Comparison of ENCODE assay signal across 12 cellular contexts in genomic region chr7:73341877-73342276, GRCh38. TPM values are rescaled to one million over a fixed set of nuclear protein-coding genes. Genes with fewer than 3 reads are reported as not detected.
DNase-seq lines count a peak whose midpoint lies in the region; ATAC-seq and TF ChIP-seq lines count a peak whose summit lies in the region.
"Had no signal": no experiment of that assay in that cellular context is flagged by ENCODE, and none has a peak within 500 bp of the region (broad histone marks: within the 10 kb centered on the region; RNA-seq: fewer than 3 reads in every experiment).

No MANE protein-coding gene starts in this region.

- no peak overlapping the region for H3K9ac ChIP-seq in adipocyte (ENCODE audit: low read length)

- H3K36me3 ChIP-seq in Caco-2 (ENCODE audit: control insufficient read depth, insufficient read depth, low read length): no peaks in the 10 kb centered on the region; the same call in 1 of the 2 replicates
- no peaks in the 10 kb centered on the region for H3K36me3 ChIP-seq in adipocyte (ENCODE audit: control insufficient read depth, insufficient read depth, low read length, severe bottlenecking)
- H3K36me3 ChIP-seq in mesodermal cell (ENCODE audit: control insufficient read depth, insufficient read depth, low read length): no peaks in the 10 kb centered on the region
- H3K36me3 ChIP-seq: thoracic aorta had no signal

- POLR2A ChIA-PET in Caco-2 (lab: Charles Lee): no interaction called here

- no peaks in the 10 kb centered on the region for H3K27me3 Mint-ChIP-seq in Caco-2 (ENCODE audit: insufficient read depth, unreplicated experiment)
- H3K27me3 Mint-ChIP-seq in stimulated activated naive B cell treated with anti-CD40 and anti-IgM and Interleukin-4, amounts not matched to agents 10 μg/mL and 1 μg/mL and 100 μg/mL, for 72 hours: peaks cover 0 to 16% of the 10 kb centered on the region in 2 donors

- no peaks in the 10 kb centered on the region for H3K36me3 Mint-ChIP-seq in Caco-2 (ENCODE audit: insufficient read depth, unreplicated experiment)
- H3K36me3 Mint-ChIP-seq in stimulated activated naive B cell treated with anti-CD40 and anti-IgM and Interleukin-4, amounts not matched to agents 10 μg/mL and 1 μg/mL and 100 μg/mL, for 72 hours: no peaks in the 10 kb centered on the region
- H3K36me3 Mint-ChIP-seq: activated naive CD4-positive, alpha-beta T cell treated with anti-CD3 and anti-CD28 coated beads, Interleukin-2, amount 10 ng/mL, durations not matched to agents 7 days and 5 days had no signal

- H3K4me1 Mint-ChIP-seq in Caco-2 (ENCODE audit: low read depth, unreplicated experiment): peaks cover 24% of the 10 kb centered on the region
- peaks cover 0 to 7% of the 10 kb centered on the region in 2 donors for H3K4me1 Mint-ChIP-seq in stimulated activated naive B cell treated with anti-CD40 and anti-IgM and Interleukin-4, amounts not matched to agents 10 μg/mL and 1 μg/mL and 100 μg/mL, for 72 hours
- H3K4me1 Mint-ChIP-seq: activated naive CD4-positive, alpha-beta T cell treated with anti-CD3 and anti-CD28 coated beads, Interleukin-2, amount 10 ng/mL, durations not matched to agents 7 days and 5 days had no signal

- peak overlapping the region; percentile 5 for H3K27ac Mint-ChIP-seq in Caco-2 (ENCODE audit: unreplicated experiment)
- H3K27ac Mint-ChIP-seq in stimulated activated naive B cell treated with anti-CD40 and anti-IgM and Interleukin-4, amounts not matched to agents 10 μg/mL and 1 μg/mL and 100 μg/mL, for 72 hours: no peak overlapping the region
- H3K27ac Mint-ChIP-seq: activated naive CD4-positive, alpha-beta T cell treated with anti-CD3 and anti-CD28 coated beads, Interleukin-2, amount 10 ng/mL, durations not matched to agents 7 days and 5 days had no signal

- H3K27ac ChIP-seq in mesodermal cell (ENCODE audit: low read depth, low read length, severe bottlenecking): peak overlapping the region; percentile 63
- H3K27ac ChIP-seq: thoracic aorta had no signal

- 84 to 89% methylated on average over 7 of the region's 8 CpGs for WGBS in mesodermal cell (ENCODE audit: insufficient coverage in 2 of 2), 2 experiments

- no TSS peak for BruUV-seq in Caco-2 (replicated peaks; lab: Mats Ljungman, UMichigan)

- H3K4me3 ChIP-seq in Caco-2 (ENCODE audit: low read depth, low read length) (no peak overlapping the region), adipocyte (ENCODE audit: low read length) (no peak overlapping the region), mesodermal cell (ENCODE audit: extremely low read depth, insufficient read depth, low read length, poor library complexity, severe bottlenecking) (no peak overlapping the region)

- CTCF ChIA-PET in Caco-2 (lab: Charles Lee): interaction anchor here (0.7 to 1.6 kb wide), 7 partner anchors 15 to 180 kb away, joined by 3 to 7 read pairs (median 3); partner anchors contain the start of gene BAZ1B

- DNase-seq in Caco-2: no peak
- DNase-seq in HS-5 (ENCODE audit: low read depth): peak; percentile 64
- peak; percentile 50 for DNase-seq in adipocyte (ENCODE audit: low read depth)
- no peak for DNase-seq in stimulated activated naive B cell treated with anti-CD40 and anti-IgM and Interleukin-4, amounts not matched to agents 10 μg/mL and 1 μg/mL and 100 μg/mL, for 72 hours
- DNase-seq in head of caudate nucleus: no peak
- no peak for DNase-seq in amygdala (lab: John Stamatoyannopoulos, UW)
- DNase-seq: activated naive CD4-positive, alpha-beta T cell treated with anti-CD3 and anti-CD28 coated beads, Interleukin-2, amount 10 ng/mL, durations not matched to agents 7 days and 5 days; stimulated activated CD4-positive, alpha-beta T cell treated with anti-CD3 and anti-CD28 coated beads, Interleukin-15, amount 100 ng/mL, for 24 hours had no signal

- no peaks in the 10 kb centered on the region for H3K9me3 Mint-ChIP-seq in Caco-2 (ENCODE audit: unreplicated experiment)
- H3K9me3 Mint-ChIP-seq in stimulated activated naive B cell treated with anti-CD40 and anti-IgM and Interleukin-4, amounts not matched to agents 10 μg/mL and 1 μg/mL and 100 μg/mL, for 72 hours: no peaks in the 10 kb centered on the region
- H3K9me3 Mint-ChIP-seq: activated naive CD4-positive, alpha-beta T cell treated with anti-CD3 and anti-CD28 coated beads, Interleukin-2, amount 10 ng/mL, durations not matched to agents 7 days and 5 days had no signal

- H3K27me3 ChIP-seq in Caco-2 (replicated peaks; ENCODE audit: control insufficient read depth, insufficient read depth, low read length) (no peaks in the 10 kb centered on the region), adipocyte (replicated peaks; ENCODE audit: control insufficient read depth, insufficient read depth, low read length) (peaks cover 16% of the 10 kb centered on the region)

- H3K4me3 Mint-ChIP-seq in Caco-2 (ENCODE audit: unreplicated experiment): no peak overlapping the region
- H3K4me3 Mint-ChIP-seq in stimulated activated naive B cell treated with anti-CD40 and anti-IgM and Interleukin-4, amounts not matched to agents 10 μg/mL and 1 μg/mL and 100 μg/mL, for 72 hours: no peak overlapping the region
- H3K4me3 Mint-ChIP-seq: activated naive CD4-positive, alpha-beta T cell treated with anti-CD3 and anti-CD28 coated beads, Interleukin-2, amount 10 ng/mL, durations not matched to agents 7 days and 5 days had no signal

- intact Hi-C loops in Caco-2 (cut with micrococcal nuclease; ENCODE audit: unreplicated experiment): loop anchor here (2.0 kb wide), 2 partner anchors 17 to 109 kb away; no protein-coding TSS in a partner anchor
- intact Hi-C loops in head of caudate nucleus (cut with DNase I): loop anchor here (5.0 kb wide), 1 partner anchor 110 kb away; no protein-coding TSS in a partner anchor

- no peaks in the 10 kb centered on the region for H3K9me3 ChIP-seq in Caco-2
- H3K9me3 ChIP-seq in adipocyte (ENCODE audit: control insufficient read depth, low read length): no peaks in the 10 kb centered on the region
- H3K9me3 ChIP-seq in mesodermal cell (ENCODE audit: control insufficient read depth, low read length): no peaks in the 10 kb centered on the region
- H3K9me3 ChIP-seq: thoracic aorta had no signal

- no peak for ATAC-seq in stimulated activated naive B cell treated with anti-CD40 and anti-IgM and Interleukin-4, amounts not matched to agents 10 μg/mL and 1 μg/mL and 100 μg/mL, for 72 hours (replicated peaks)
- no peak for ATAC-seq in HG03280 (IDR thresholded peaks at IDR 0.05; ENCODE audit: unreplicated experiment)

- TF ChIP-seq CTCF in Caco-2 (IDR thresholded peaks at IDR 0.05; ENCODE audit: insufficient read depth in 1 of 2, low read depth in 1 of 2, low read length in 1 of 2, severe bottlenecking in 1 of 2, unreplicated experiment in 1 of 2): no peak

- H3K4me1 ChIP-seq in Caco-2 (peaks cover 22% of the 10 kb centered on the region), adipocyte (ENCODE audit: control insufficient read depth, insufficient read depth, low read length) (peaks cover 4% of the 10 kb centered on the region), mesodermal cell (ENCODE audit: control insufficient read depth, insufficient read depth, low read length, poor library complexity, severe bottlenecking) (peaks cover 9% of the 10 kb centered on the region)

RNA-seq across cellular contexts. Expression of gene FKBP6, which starts 13.9 kb away (rescaled TPM):
- total RNA-seq in Caco-2 (2022): not detected in 2 replicates
- not detected for polyA plus RNA-seq in mesodermal cell (2013, experiment 1 of 2)
- polyA plus RNA-seq in mesodermal cell (2013, experiment 2 of 2): not detected
- total RNA-seq: thoracic aorta had no signal
- polyA plus RNA-seq: esophagus had no signal

RNA-seq across cellular contexts. Expression of gene TRIM50, which starts 14.0 kb away (rescaled TPM):
- total RNA-seq in Caco-2 (2022): not detected in 2 replicates
- polyA plus RNA-seq in mesodermal cell (2013, experiment 1 of 2): not detected
- not detected for polyA plus RNA-seq in mesodermal cell (2013, experiment 2 of 2)

RNA-seq across cellular contexts. Expression of gene NSUN5, which starts 33.3 kb away (rescaled TPM):
- 71.8 and 73.4 TPM in 2 replicates for total RNA-seq in Caco-2 (2022)
- 32.6 TPM for polyA plus RNA-seq in mesodermal cell (2013, experiment 1 of 2)
- 24.0 TPM for polyA plus RNA-seq in mesodermal cell (2013, experiment 2 of 2)

Comparison
In these comparisons a context has a peak if more than half of its experiments do, and no peak if none do; other contexts are left out.
1. DNase-seq: peak in HS-5 (single experiment) and adipocyte (single experiment); none in Caco-2 (0 of 2), stimulated activated naive B cell treated with anti-CD40 and anti-IgM and Interleukin-4, amounts not matched to agents 10 μg/mL and 1 μg/mL and 100 μg/mL, for 72 hours (single experiment), head of caudate nucleus (0 of 42) and amygdala (0 of 56).